In the genomic region with DNA sequence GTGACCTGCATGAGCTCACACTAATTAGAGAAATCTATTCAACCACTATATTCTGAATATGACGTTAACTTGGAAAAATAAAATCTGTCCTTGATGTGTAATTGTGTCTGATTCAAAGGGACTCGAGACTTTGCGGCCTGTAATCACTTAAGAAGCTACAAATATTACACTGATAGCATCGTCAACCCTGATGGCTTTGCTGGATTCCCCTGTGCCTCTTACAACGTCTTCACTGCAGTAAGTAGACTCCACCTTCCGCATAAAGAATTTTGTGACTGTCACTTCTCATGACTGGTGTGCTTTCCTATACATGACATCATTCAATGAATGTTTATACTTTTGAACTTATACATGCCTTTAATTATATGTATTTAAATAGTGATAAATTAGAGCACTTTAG, we compare ENCODE assay signal across 26 cellular contexts. TPM values are rescaled to one million over a fixed set of nuclear protein-coding genes. Genes with fewer than 3 reads are reported as not detected.
DNase-seq lines count a peak whose midpoint lies in the region; ATAC-seq, FAIRE-seq and TF ChIP-seq lines count a peak whose summit lies in the region.
"Had no signal": no experiment of that assay in that cellular context is flagged by ENCODE, and none has a peak within 500 bp of the region (broad histone marks: within the 10 kb centered on the region; RNA-seq: fewer than 3 reads in every experiment).

No MANE protein-coding gene starts in this region.

- no peak overlapping the region for H3K27ac Mint-ChIP-seq in GM23338
- H3K27ac Mint-ChIP-seq in activated CD4-positive, alpha-beta T cell treated with anti-CD3 and anti-CD28 coated beads, Interleukin-2, amount 10 ng/mL, durations not matched to agents 7 days and 5 days, result no peak overlapping the region
- H3K27ac Mint-ChIP-seq: CD14-positive monocyte; CD4-positive, alpha-beta memory T cell; CD4-positive, CD25-positive, alpha-beta regulatory T cell; CD8-positive, alpha-beta memory T cell had no signal

- H3K27me3 ChIP-seq in GM23338 (ENCODE audit: insufficient read depth), result no peaks in the 10 kb centered on the region
- H3K27me3 ChIP-seq in PC-9 (ENCODE audit: insufficient read depth, low read depth), result peaks cover 47% of the 10 kb centered on the region
- H3K27me3 ChIP-seq in mesendoderm (ENCODE audit: insufficient read depth, low read length, poor library complexity), result no peaks in the 10 kb centered on the region
- no peaks in the 10 kb centered on the region for H3K27me3 ChIP-seq in upper lobe of left lung
- H3K27me3 ChIP-seq: BE2C, BLaER1 had no signal

- H3K23ac ChIP-seq in mesendoderm (ENCODE audit: low read length), result no peak overlapping the region

- peaks cover 15% of the 10 kb centered on the region for H3K4me1 Mint-ChIP-seq in GM23338
- H3K4me1 Mint-ChIP-seq in activated CD4-positive, alpha-beta T cell treated with anti-CD3 and anti-CD28 coated beads, Interleukin-2, amount 10 ng/mL, durations not matched to agents 7 days and 5 days, result no peaks in the 10 kb centered on the region
- H3K4me1 Mint-ChIP-seq: CD14-positive monocyte; CD4-positive, alpha-beta memory T cell; CD4-positive, CD25-positive, alpha-beta regulatory T cell; CD8-positive, alpha-beta memory T cell had no signal

- no peak for ATAC-seq in GM23338
- ATAC-seq in GM21825 (IDR thresholded peaks at IDR 0.05; ENCODE audit: unreplicated experiment), result no peak
- ATAC-seq in upper lobe of left lung (ENCODE audit: low FRiP score in 2 of 2), result no peak

- H3K9me3 ChIP-seq in PC-9 (ENCODE audit: insufficient read depth, low read depth) (no peaks in the 10 kb centered on the region; the same call in 1 of the 2 replicates), upper lobe of left lung (no peaks in the 10 kb centered on the region)
- H3K9me3 ChIP-seq: BE2C, BLaER1 had no signal

- H2BK5ac ChIP-seq in mesendoderm (ENCODE audit: low read length), result no peak overlapping the region

- no peak overlapping the region for H3K56ac ChIP-seq in mesendoderm (ENCODE audit: low read length)

- no peaks in the 10 kb centered on the region for H3K79me2 ChIP-seq in GM23338 (replicated peaks; ENCODE audit: insufficient read depth)
- H3K79me2 ChIP-seq in PC-9 (ENCODE audit: low read depth), result no peaks in the 10 kb centered on the region
- H3K79me2 ChIP-seq in mesendoderm (ENCODE audit: control insufficient read depth, insufficient read depth, low read length), result no peaks in the 10 kb centered on the region

- no peaks in the 10 kb centered on the region for H3K36me3 Mint-ChIP-seq in GM23338 (ENCODE audit: low read depth)
- no peaks in the 10 kb centered on the region for H3K36me3 Mint-ChIP-seq in activated CD4-positive, alpha-beta T cell treated with anti-CD3 and anti-CD28 coated beads, Interleukin-2, amount 10 ng/mL, durations not matched to agents 7 days and 5 days (ENCODE audit: low read depth)
- H3K36me3 Mint-ChIP-seq: CD14-positive monocyte; CD4-positive, alpha-beta memory T cell; CD4-positive, CD25-positive, alpha-beta regulatory T cell; CD8-positive, alpha-beta memory T cell had no signal

- H3K4ac ChIP-seq in mesendoderm (ENCODE audit: low read depth, low read length), result no peak overlapping the region

- TF ChIP-seq CTCF in D721Med (IDR thresholded peaks at IDR 0.05; ENCODE audit: insufficient read depth, missing control alignments) (no peak), GM23338 (conservative IDR thresholded peaks at IDR 0.05; ENCODE audit: low read depth in 2 of 2) (no peak), PC-9 (conservative IDR thresholded peaks at IDR 0.05) (no peak), upper lobe of left lung (IDR thresholded peaks at IDR 0.05) (no peak)

- no peak for FAIRE-seq in D721Med (lab: Jason Lieb, UNC)
- FAIRE-seq: A204.1, G401.6, GM12891, GM19239 had no signal

- no peak for TF ChIP-seq EP300 in upper lobe of left lung (IDR thresholded peaks at IDR 0.05)

- no peaks in the 10 kb centered on the region for H3K79me1 ChIP-seq in mesendoderm (ENCODE audit: low read length)

- no peak overlapping the region for H3K27ac ChIP-seq in GM23338 (ENCODE audit: low read depth)
- no peak overlapping the region for H3K27ac ChIP-seq in PC-9
- no peak overlapping the region for H3K27ac ChIP-seq in mesendoderm (ENCODE audit: low read depth, low read length)
- H3K27ac ChIP-seq in upper lobe of left lung, result no peak overlapping the region
- H3K27ac ChIP-seq: BLaER1 had no signal

- no peak overlapping the region for H2BK15ac ChIP-seq in mesendoderm (replicated peaks; ENCODE audit: low read depth)

- WGBS in mesendoderm (ENCODE audit: extremely low coverage, insufficient coverage, low lambda C conversion rate), result no CpG with 5 or more reads among the region's 6 CpGs
- WGBS in upper lobe of left lung, 2 donors, result 80 to 82% methylated on average over 6 of the region's 6 CpGs

- intact Hi-C loops in PC-9 (cut with micrococcal nuclease; ENCODE audit: unreplicated experiment), result no loop called here

- H4K8ac ChIP-seq in mesendoderm (ENCODE audit: low read depth, low read length), result no peak overlapping the region

- H3K4me3 Mint-ChIP-seq in GM23338, result no peak overlapping the region
- no peak overlapping the region for H3K4me3 Mint-ChIP-seq in activated CD4-positive, alpha-beta T cell treated with anti-CD3 and anti-CD28 coated beads, Interleukin-2, amount 10 ng/mL, durations not matched to agents 7 days and 5 days
- H3K4me3 Mint-ChIP-seq: CD14-positive monocyte; CD4-positive, alpha-beta memory T cell; CD4-positive, CD25-positive, alpha-beta regulatory T cell; CD8-positive, alpha-beta memory T cell had no signal

- TF ChIP-seq POLR2A in upper lobe of left lung (IDR thresholded peaks at IDR 0.05), result no peak

- POLR2A ChIA-PET in PC-9 (lab: Charles Lee; ENCODE audit: unreplicated experiment), result no interaction called here
- POLR2A ChIA-PET in activated CD4-positive, alpha-beta T cell treated with anti-CD3 and anti-CD28 coated beads, Interleukin-2, amount 10 ng/mL, durations not matched to agents 7 days and 5 days (lab: Charles Lee), result interaction anchor here (0.6 kb wide), 1 partner anchor 438 kb away, joined by 4 read pairs; no protein-coding TSS in a partner anchor

- H3K9me2 ChIP-seq in GM23338 (ENCODE audit: insufficient read depth), result no peaks in the 10 kb centered on the region
- H3K9me2 ChIP-seq in PC-9 (ENCODE audit: insufficient read depth), result no peaks in the 10 kb centered on the region

- H2AFZ ChIP-seq in GM23338, result no peak overlapping the region
- H2AFZ ChIP-seq in PC-9, result peak overlapping the region; percentile 22; the same call in 1 of the 2 replicates

- H3K4me3 ChIP-seq in GM23338 (no peak overlapping the region), PC-9 (no peak overlapping the region), mesendoderm (ENCODE audit: low read length) (no peak overlapping the region), upper lobe of left lung (no peak overlapping the region)
- H3K4me3 ChIP-seq: BLaER1 had no signal

- DNase-seq in D721Med (ENCODE audit: insufficient read length, low spot score) (peak; percentile 13), GM23338 (ENCODE audit: low spot score) (no peak), PC-9 (no peak), mesendoderm (no peak), NCI-H1417 treated with DMSO at 0.1 percent for 48 hours (lab: John Stamatoyannopoulos, UW) (no peak), upper lobe of left lung (no peak)
- no peak for DNase-seq in activated CD4-positive, alpha-beta T cell treated with anti-CD3 and anti-CD28 coated beads, Interleukin-2, amount 10 ng/mL, durations not matched to agents 7 days and 5 days
- DNase-seq: 8988T; ACHN; BE2C; C1 segment of cervical spinal cord; CD4-positive, alpha-beta memory T cell; CD4-positive, CD25-positive, alpha-beta regulatory T cell; CD8-positive, alpha-beta memory T cell; COR-L47; DMS79 treated with DMSO at 0.1 percent for 48 hours; GF-D8 had no signal

- peak overlapping the region; percentile 73 for H2BK120ac ChIP-seq in mesendoderm (ENCODE audit: low read depth, low read length)

- no peaks in the 10 kb centered on the region for H3F3A ChIP-seq in GM23338 (replicated peaks; ENCODE audit: low read depth)
- no peaks in the 10 kb centered on the region for H3F3A ChIP-seq in PC-9 (ENCODE audit: insufficient read depth, low read depth)

- no peak overlapping the region for H4K5ac ChIP-seq in mesendoderm (ENCODE audit: low read length)

- no peak overlapping the region for H3K9ac ChIP-seq in mesendoderm (ENCODE audit: low read length)
- H3K9ac ChIP-seq: BLaER1 had no signal

- H3K27me3 Mint-ChIP-seq in GM23338 (ENCODE audit: insufficient read depth, low read depth, poor library complexity), result no peaks in the 10 kb centered on the region
- no peaks in the 10 kb centered on the region for H3K27me3 Mint-ChIP-seq in activated CD4-positive, alpha-beta T cell treated with anti-CD3 and anti-CD28 coated beads, Interleukin-2, amount 10 ng/mL, durations not matched to agents 7 days and 5 days
- H3K27me3 Mint-ChIP-seq: CD4-positive, alpha-beta memory T cell; CD4-positive, CD25-positive, alpha-beta regulatory T cell; CD8-positive, alpha-beta memory T cell had no signal

- H3K4me2 ChIP-seq in GM23338 (peak overlapping the region; percentile 7), PC-9 (no peak overlapping the region), mesendoderm (ENCODE audit: low read length) (no peak overlapping the region)
- H3K4me2 ChIP-seq: BLaER1 had no signal

- no peak overlapping the region for H2AK5ac ChIP-seq in mesendoderm (ENCODE audit: low read length)

- no peaks in the 10 kb centered on the region for H4K20me1 ChIP-seq in GM23338 (replicated peaks; ENCODE audit: insufficient read depth)
- no peaks in the 10 kb centered on the region for H4K20me1 ChIP-seq in PC-9 (ENCODE audit: insufficient read depth)
- H4K20me1 ChIP-seq: BLaER1 had no signal

- CTCF ChIA-PET in PC-9 (lab: Charles Lee), result no interaction called here
- CTCF ChIA-PET in activated CD4-positive, alpha-beta T cell treated with anti-CD3 and anti-CD28 coated beads, Interleukin-2, amount 10 ng/mL, durations not matched to agents 7 days and 5 days (lab: Charles Lee), result no interaction called here

- H3K4me1 ChIP-seq in GM23338 (ENCODE audit: insufficient read depth) (peaks cover 19% of the 10 kb centered on the region), PC-9 (replicated peaks; ENCODE audit: insufficient read depth) (no peaks in the 10 kb centered on the region), mesendoderm (ENCODE audit: control insufficient read depth, low read depth, low read length) (no peaks in the 10 kb centered on the region), upper lobe of left lung (no peaks in the 10 kb centered on the region)
- H3K4me1 ChIP-seq: BE2C had no signal

- H3K9me3 Mint-ChIP-seq in GM23338, result no peaks in the 10 kb centered on the region
- no peaks in the 10 kb centered on the region for H3K9me3 Mint-ChIP-seq in activated CD4-positive, alpha-beta T cell treated with anti-CD3 and anti-CD28 coated beads, Interleukin-2, amount 10 ng/mL, durations not matched to agents 7 days and 5 days
- H3K9me3 Mint-ChIP-seq: CD14-positive monocyte; CD4-positive, alpha-beta memory T cell had no signal

- H3K18ac ChIP-seq in mesendoderm (ENCODE audit: low read length), result no peak overlapping the region

- H3K36me3 ChIP-seq in GM23338 (ENCODE audit: insufficient read depth), result no peaks in the 10 kb centered on the region
- H3K36me3 ChIP-seq in PC-9 (ENCODE audit: low read depth), result no peaks in the 10 kb centered on the region
- H3K36me3 ChIP-seq in mesendoderm (ENCODE audit: control insufficient read depth, insufficient read depth, low read length), result no peaks in the 10 kb centered on the region
- H3K36me3 ChIP-seq in upper lobe of left lung, result no peaks in the 10 kb centered on the region
- H3K36me3 ChIP-seq: BE2C, BLaER1 had no signal

- BruUV-seq in PC-9 (replicated peaks; lab: Mats Ljungman, UMichigan), result no TSS peak

RNA-seq across cellular contexts. Expression of gene PNLIP, which starts 10.2 kb away (rescaled TPM):
- total RNA-seq in GM23338 (2014; rRNA removed; shearing (Covaris generic)), result not detected in 2 replicates
- not detected in 2 replicates for polyA plus RNA-seq in GM23338 (2016; fragmentation: Nextera tagmentation; extraction: Ambion mirVana)
- total RNA-seq in PC-9 (2021) (not detected in 2 replicates), upper lobe of left lung (1 to 10 TPM in 2 of 6 donors, not detected in 4; 1.7 to 3.3 TPM)
- polyA plus RNA-seq in mesendoderm (2013, experiment 1 of 2), result not detected
- polyA plus RNA-seq in mesendoderm (2013, experiment 2 of 2), result not detected
- total RNA-seq in activated CD4-positive, alpha-beta T cell treated with anti-CD3 and anti-CD28 coated beads, Interleukin-2, amount 10 ng/mL, durations not matched to agents 7 days and 5 days, result not detected
- total RNA-seq: A673; CD4-positive, alpha-beta memory T cell; CD4-positive, CD25-positive, alpha-beta regulatory T cell; CD8-positive, alpha-beta memory T cell had no signal
- polyA plus RNA-seq: AG04450; CD14-positive monocyte; CD4-positive, alpha-beta memory T cell; CD4-positive, CD25-positive, alpha-beta regulatory T cell; CD8-positive, alpha-beta memory T cell had no signal

RNA-seq across cellular contexts. Expression of gene PNLIPRP1, which starts 34.9 kb away (rescaled TPM):
- not detected in 2 replicates for total RNA-seq in GM23338 (2014; rRNA removed; shearing (Covaris generic))
- 0.21 TPM in 1 of 2 replicates, not detected in the other for polyA plus RNA-seq in GM23338 (2016; fragmentation: Nextera tagmentation; extraction: Ambion mirVana)
- not detected in 2 replicates for total RNA-seq in PC-9 (2021)
- polyA plus RNA-seq in mesendoderm (2013, experiment 1 of 2), result not detected
- not detected for polyA plus RNA-seq in mesendoderm (2013, experiment 2 of 2)
- total RNA-seq in activated CD4-positive, alpha-beta T cell treated with anti-CD3 and anti-CD28 coated beads, Interleukin-2, amount 10 ng/mL, durations not matched to agents 7 days and 5 days, result not detected
- 1 to 10 TPM in 1 of 6 donors, under 1 TPM in 1, not detected in 4; 0.66 to 1.7 TPM for total RNA-seq in upper lobe of left lung
- total RNA-seq: A673; CD4-positive, alpha-beta memory T cell; CD4-positive, CD25-positive, alpha-beta regulatory T cell; CD8-positive, alpha-beta memory T cell had no signal
- polyA plus RNA-seq: AG04450; CD14-positive monocyte; CD4-positive, alpha-beta memory T cell; CD4-positive, CD25-positive, alpha-beta regulatory T cell; CD8-positive, alpha-beta memory T cell had no signal
